In the genomic region with DNA sequence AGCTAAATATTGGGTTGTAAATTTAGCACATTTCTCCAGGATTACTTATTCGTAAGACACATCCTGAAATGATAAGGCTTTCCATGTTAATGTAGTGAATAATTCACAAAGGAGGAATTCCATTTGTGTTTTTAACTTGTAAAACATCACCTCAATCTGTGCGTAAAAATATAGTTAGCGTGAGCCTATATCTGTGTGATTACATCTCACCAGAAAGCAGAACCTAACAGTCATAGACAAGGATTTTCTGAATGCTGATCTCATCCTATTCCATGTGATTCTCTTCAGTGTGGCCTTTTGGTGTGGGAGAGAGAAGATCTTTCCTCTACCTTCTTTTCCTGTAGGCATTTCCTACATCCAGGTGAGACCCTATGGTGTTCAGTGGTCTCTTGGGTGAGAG, we compare ENCODE assay signal across 17 cellular contexts.
DNase-seq lines count a peak whose midpoint lies in the region; ATAC-seq and TF ChIP-seq lines count a peak whose summit lies in the region.
"Had no signal": no experiment of that assay in that cellular context is flagged by ENCODE, and none has a peak within 500 bp of the region (broad histone marks: within the 10 kb centered on the region; RNA-seq: fewer than 3 reads in every experiment).

No MANE protein-coding gene starts in this region.

- DNase-seq in chondrocyte (ENCODE audit: low spot score) (no peak), aorta (no peak), NOMO-1 treated with DMSO at 0.1 percent for 48 hours (lab: John Stamatoyannopoulos, UW; ENCODE audit: unreplicated experiment) (no peak)
- DNase-seq: Caco-2; Kasumi-1; MV-4-11; NCI-H1436; NCI-H2029 treated with DMSO at 0.1 percent for 48 hours; NCI-H2227 treated with DMSO at 0.1 percent for 48 hours; NCI-H526; NK-92 treated with Interleukin-12 subunit alpha and Interleukin-12 subunit beta, amount 100 ng/mL, for 24 hours; PC-3 had no signal

- H3K79me2 ChIP-seq in Loucy (ENCODE audit: insufficient read depth, low read length): no peaks in the 10 kb centered on the region

- H3K4me1 Mint-ChIP-seq in chondrocyte (ENCODE audit: low read depth): peaks cover 92% of the 10 kb centered on the region

- no peaks in the 10 kb centered on the region for H3K9me2 ChIP-seq in Loucy (replicated peaks; ENCODE audit: low read depth, low read length)

- H4K20me1 ChIP-seq in Loucy (ENCODE audit: insufficient read depth, low read length, poor library complexity, severe bottlenecking): no peaks in the 10 kb centered on the region

- peak overlapping the region; percentile 89 for H3K27ac Mint-ChIP-seq in chondrocyte (ENCODE audit: unreplicated experiment)

- H3K27ac ChIP-seq in muscle layer of duodenum (ENCODE audit: low read length): peak overlapping the region; percentile 25
- H3K27ac ChIP-seq in aorta (ENCODE audit: low read depth in 1 of 2, low read length in 2 of 2): peak overlapping the region; percentile 79 to 98
- H3K27ac ChIP-seq: C4-2B had no signal

- H3K36me3 ChIP-seq in Loucy (ENCODE audit: insufficient read depth, low read length): no peaks in the 10 kb centered on the region
- no peaks in the 10 kb centered on the region for H3K36me3 ChIP-seq in muscle layer of duodenum (ENCODE audit: control insufficient read depth in 1 of 2, insufficient read depth in 2 of 2, low read length in 2 of 2)
- H3K36me3 ChIP-seq in aorta (ENCODE audit: control insufficient read depth in 1 of 2, insufficient read depth in 2 of 2, low read length in 1 of 2): no peaks in the 10 kb centered on the region

- WGBS in aorta, 2 donors: 21 to 27% methylated on average over 3 of the region's 3 CpGs

- H3K36me3 Mint-ChIP-seq in chondrocyte (ENCODE audit: low read depth): peaks cover 5% of the 10 kb centered on the region

- H3K4me2 ChIP-seq in Loucy (ENCODE audit: low read depth, low read length, poor library complexity, severe bottlenecking): no peak overlapping the region

- intact Hi-C loops in aorta (cut with DNase I): loop anchor here (5.0 to 10.0 kb wide), 5 partner anchors 66 to 148 kb away; no protein-coding TSS in a partner anchor

- H3K9ac ChIP-seq in Loucy (ENCODE audit: low read depth, low read length, poor library complexity, severe bottlenecking): peak overlapping the region; percentile 52

- H3K9me3 ChIP-seq in Loucy (ENCODE audit: insufficient read depth, low read depth, low read length) (no peaks in the 10 kb centered on the region), muscle layer of duodenum (ENCODE audit: control insufficient read depth in 1 of 2, low read length in 2 of 2) (no peaks in the 10 kb centered on the region), aorta (ENCODE audit: control insufficient read depth, low read length) (no peaks in the 10 kb centered on the region)
- H3K9me3 ChIP-seq: Caco-2 had no signal

- no peak overlapping the region for H3K4me3 ChIP-seq in Loucy (ENCODE audit: low read length, poor library complexity, severe bottlenecking)
- H3K4me3 ChIP-seq in muscle layer of duodenum (ENCODE audit: low read depth in 1 of 2, low read length in 2 of 2): no peak overlapping the region
- no peak overlapping the region for H3K4me3 ChIP-seq in aorta (ENCODE audit: low read length in 2 of 2)

- H3K27me3 ChIP-seq in Loucy (ENCODE audit: insufficient read depth, low read length, poor library complexity, severe bottlenecking): no peaks in the 10 kb centered on the region
- no peaks in the 10 kb centered on the region for H3K27me3 ChIP-seq in muscle layer of duodenum (ENCODE audit: low read depth, low read length)
- H3K27me3 ChIP-seq in aorta (ENCODE audit: control insufficient read depth in 1 of 2, insufficient read depth in 2 of 2, low read length in 1 of 2): no peaks in the 10 kb centered on the region

- TF ChIP-seq CTCF in Loucy (conservative IDR thresholded peaks at IDR 0.05; ENCODE audit: low read length): no peak
- TF ChIP-seq CTCF in chondrocyte (IDR thresholded peaks at IDR 0.05): no peak

- no peaks in the 10 kb centered on the region for H3K9me3 Mint-ChIP-seq in chondrocyte (ENCODE audit: low read depth)

- ATAC-seq in aorta (ENCODE audit: low FRiP score): no peak
- no peak for ATAC-seq in HG03432 (IDR thresholded peaks at IDR 0.05; ENCODE audit: unreplicated experiment)
- no peak for ATAC-seq in HG03520 (IDR thresholded peaks at IDR 0.05; ENCODE audit: unreplicated experiment)
- ATAC-seq: PC-3 had no signal

- H3F3A ChIP-seq in Loucy (ENCODE audit: low read depth): peaks cover 19% of the 10 kb centered on the region

- no peak overlapping the region for H2AFZ ChIP-seq in Loucy (ENCODE audit: low read length)

- H3K4me3 Mint-ChIP-seq in chondrocyte (ENCODE audit: unreplicated experiment): no peak overlapping the region

- H3K4me1 ChIP-seq in Loucy (ENCODE audit: insufficient read depth, low read length, poor library complexity, severe bottlenecking): peaks cover 90% of the 10 kb centered on the region
- H3K4me1 ChIP-seq in muscle layer of duodenum (ENCODE audit: control insufficient read depth in 1 of 2, insufficient read depth in 2 of 2, low read length in 2 of 2): peaks cover 9 to 19% of the 10 kb centered on the region in 2 donors
- peaks cover 15 to 32% of the 10 kb centered on the region in 2 donors for H3K4me1 ChIP-seq in aorta (ENCODE audit: control insufficient read depth in 1 of 2, insufficient read depth in 2 of 2, low read length in 2 of 2)

- H3K27me3 Mint-ChIP-seq in chondrocyte (ENCODE audit: low read depth): no peaks in the 10 kb centered on the region
